In genomic region chr10:23148214-23148613, GRCh38 we compare ENCODE assay signal across 1 cellular context.
TF ChIP-seq lines count a peak whose summit lies in the region.

No MANE protein-coding gene starts in this region.

TF ChIP-seq in HEK293, 187 proteins besides CTCF, POLR2A, EP300 and RAD21 (continued from another document):
- no peak for TF ChIP-seq HIC1 (tag by site-specific recombination; IDR thresholded peaks at IDR 0.05)
